Comparison of ENCODE assay signal across 8 cellular contexts in the genomic region with DNA sequence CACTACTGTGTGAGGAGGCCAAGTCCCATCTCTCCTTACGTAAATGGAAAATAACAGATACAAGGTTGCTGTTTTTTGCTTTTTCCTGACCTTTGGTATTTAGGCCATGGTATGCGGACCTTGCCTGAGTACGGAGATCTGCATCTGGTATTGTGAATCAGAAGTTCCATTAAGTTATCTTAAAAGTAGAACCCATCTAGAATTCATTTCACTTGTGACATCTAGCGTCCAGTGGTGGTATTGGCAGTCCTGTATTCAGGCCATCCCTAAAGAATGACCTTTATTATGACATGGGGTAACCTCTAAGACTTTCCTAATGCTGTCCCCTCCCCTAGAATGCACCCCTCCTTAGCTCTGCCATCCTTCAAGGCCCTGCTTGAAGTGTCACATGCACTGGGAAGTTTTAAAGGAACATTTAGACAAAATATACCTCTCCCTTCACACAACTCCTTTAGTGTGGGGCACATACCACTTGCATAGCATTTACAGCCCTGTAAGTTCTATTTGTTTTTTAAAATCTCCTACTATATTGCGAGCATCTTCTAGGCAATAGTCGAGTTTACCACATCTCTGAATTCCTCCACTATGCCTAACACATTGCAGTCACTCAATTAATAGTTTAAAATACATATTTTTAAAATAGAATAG. TPM values are rescaled to one million over a fixed set of nuclear protein-coding genes. Genes with fewer than 3 reads are reported as not detected.
DNase-seq lines count a peak whose midpoint lies in the region; TF ChIP-seq lines count a peak whose summit lies in the region.

No MANE protein-coding gene starts in this region.

- DNase-seq in NCI-H2107 treated with DMSO at 0.1 percent for 48 hours (lab: John Stamatoyannopoulos, UW; ENCODE audit: unreplicated experiment) (peak; percentile 4), NCI-H2107 (lab: John Stamatoyannopoulos, UW) (no peak), NCI-H146 treated with DMSO at 0.1 percent for 48 hours (lab: John Stamatoyannopoulos, UW; ENCODE audit: unreplicated experiment) (peak; percentile 14), choroid plexus epithelial cell (ENCODE audit: low read depth) (peak; percentile 76), lower leg skin (ENCODE audit: low spot score in 2 of 2) (peak; percentile 63 to 87)
- DNase-seq in activated CD4-positive, CD25-positive, alpha-beta regulatory T cell treated with anti-CD3 and anti-CD28 coated beads, Interleukin-2, amount 50 U/mL, for 16 hours (ENCODE audit: low read depth, low spot score) = peak; percentile 44
- DNase-seq in stimulated activated CD8-positive, alpha-beta memory T cell treated with anti-CD3 and anti-CD28 coated beads, Interleukin-15, amount 100 ng/mL, for 1 hour (ENCODE audit: low read depth) = peak; percentile 38

- peaks cover 0 to 3% of the 10 kb centered on the region in 2 experiments; a peak in 1 of 3 replicates for H3K36me3 ChIP-seq in HEK293 (ENCODE audit: control insufficient read depth in 2 of 2, insufficient read depth in 1 of 2, low read length in 2 of 2)

- no peak overlapping the region for H3K4me3 ChIP-seq in HEK293 (ENCODE audit: low read depth, low read length)
- H3K4me3 ChIP-seq in choroid plexus epithelial cell (ENCODE audit: low read depth, low read length) = no peak overlapping the region
- H3K4me3 ChIP-seq in lower leg skin (ENCODE audit: low read depth, poor library complexity, severe bottlenecking) = no peak overlapping the region

- no peak overlapping the region for H3K27ac ChIP-seq in HEK293 (ENCODE audit: extremely low read depth, low read depth, low read length)

- WGBS in lower leg skin, 2 donors = 20 to 24% methylated on average over 6 of the region's 6 CpGs

- intact Hi-C loops in lower leg skin (cut with DNase I; ENCODE audit: low total_unique reads) = no loop called here

- POLR2A ChIA-PET in HEK293 (lab: Yijun Ruan, JAX) = no interaction called here

- no peak for TF ChIP-seq CTCF in HEK293 (tag by site-specific recombination; IDR thresholded peaks at IDR 0.05)
- peak; percentile 83 for TF ChIP-seq CTCF in choroid plexus epithelial cell (conservative IDR thresholded peaks at IDR 0.05; ENCODE audit: low read depth, low read length)
- peak in 1 of 3 donors; percentile 60 for TF ChIP-seq CTCF in lower leg skin (IDR thresholded peaks at IDR 0.05)

- no peaks in the 10 kb centered on the region for H3K9me3 ChIP-seq in HEK293 (ENCODE audit: control insufficient read depth, insufficient read depth, low read depth, low read length)

- H3K4me1 ChIP-seq in HEK293 (ENCODE audit: control insufficient read depth, insufficient read depth, low read length) = peaks cover 4% of the 10 kb centered on the region; the same call in 1 of the 2 replicates

- no peak for TF ChIP-seq POLR2A in lower leg skin (IDR thresholded peaks at IDR 0.05)

- CTCF ChIA-PET in HEK293 (lab: Yijun Ruan, JAX) = interaction anchor here (0.6 to 3.7 kb wide), 26 partner anchors 9 to 1313 kb away, joined by 3 to 25 read pairs (median 3); no protein-coding TSS in a partner anchor

TF ChIP-seq in HEK293, 187 proteins besides CTCF, POLR2A, EP300 and RAD21:
- peak; percentile 66 for TF ChIP-seq ZNF654 (tag by site-specific recombination; IDR thresholded peaks at IDR 0.05; ENCODE audit: low read depth)
- TF ChIP-seq MYNN (tag by site-specific recombination; IDR thresholded peaks at IDR 0.05; ENCODE audit: borderline replicate concordance) = 0 out of 2 replicates have a peak, but pooled peaks have one; percentile 63
- no peak for TF ChIP-seq ZNF335 (tag by site-specific recombination; conservative IDR thresholded peaks at IDR 0.05)

RNA-seq across cellular contexts. Expression of gene SPDL1, which starts 1.9 kb away (rescaled TPM):
- total RNA-seq in lower leg skin = 10 to 100 TPM in 1 of 4 donors, 1 to 10 TPM in 3; 3.2 to 12.4 (median 5.2) TPM

RNA-seq across cellular contexts. Expression of gene DOCK2, which starts 55.4 kb away (rescaled TPM):
- total RNA-seq in lower leg skin = 1 to 10 TPM; 3.1 to 3.9 (median 3.3) TPM
